ENCODE assay signal across 12 cellular contexts in the genomic region with DNA sequence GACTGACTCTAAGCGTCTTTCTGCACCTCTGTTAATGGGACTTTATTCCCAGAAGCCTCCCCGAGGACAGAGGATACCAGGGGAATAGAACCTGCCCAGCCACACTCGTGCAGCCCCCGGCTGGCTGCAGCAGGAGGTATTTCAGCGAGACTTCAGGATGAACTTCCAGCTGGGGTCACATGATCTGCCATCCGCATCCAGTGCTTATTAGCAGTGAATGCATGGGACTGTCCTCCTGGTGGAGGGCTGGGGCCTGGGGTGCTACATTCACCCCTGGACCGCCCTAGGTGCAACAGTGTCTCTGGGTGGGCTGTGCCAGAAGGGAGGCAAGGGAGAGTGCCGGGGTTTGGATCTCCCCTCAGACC. TPM values are rescaled to one million over a fixed set of nuclear protein-coding genes. Genes with fewer than 3 reads are reported as not detected.
DNase-seq lines count a peak whose midpoint lies in the region; ATAC-seq and TF ChIP-seq lines count a peak whose summit lies in the region.
"Had no signal": no experiment of that assay in that cellular context is flagged by ENCODE, and none has a peak within 500 bp of the region (broad histone marks: within the 10 kb centered on the region; RNA-seq: fewer than 3 reads in every experiment).

No MANE protein-coding gene starts in this region.

- H3K79me2 ChIP-seq in osteoblast (ENCODE audit: insufficient read depth, low read length): no peaks in the 10 kb centered on the region

- no peaks in the 10 kb centered on the region for H3K9me3 Mint-ChIP-seq in effector memory CD8-positive, alpha-beta T cell

- no peak for TF ChIP-seq CTCF in osteoblast (IDR thresholded peaks at IDR 0.05; ENCODE audit: extremely low read depth, low read depth, low read length)
- TF ChIP-seq CTCF in omental fat pad (IDR thresholded peaks at IDR 0.05): no peak

- H2AFZ ChIP-seq in osteoblast (ENCODE audit: low read length): no peak overlapping the region

- H3K4me2 ChIP-seq in BLaER1 treated with 17β-estradiol and CSF1 and Interleukin-3, amounts not matched to agents 10 nM and 100 nM: peak overlapping the region; percentile 86 to 98 (median 96)
- peak overlapping the region; percentile 65 for H3K4me2 ChIP-seq in osteoblast (ENCODE audit: insufficient read depth, low read length)

- no peaks in the 10 kb centered on the region for H3K9me3 ChIP-seq in BLaER1 treated with 17β-estradiol and CSF1 and Interleukin-3, amounts not matched to agents 10 nM and 100 nM (replicated peaks in 1 of 11)
- H3K9me3 ChIP-seq in SK-N-MC (ENCODE audit: low read depth, low read length): no peaks in the 10 kb centered on the region
- no peaks in the 10 kb centered on the region for H3K9me3 ChIP-seq in osteoblast (ENCODE audit: low read depth, low read length)

- peaks cover 29 to 57% (median 45%) of the 10 kb centered on the region in 10 experiments; a peak in 19 of 20 replicates for H3K4me1 ChIP-seq in BLaER1 treated with 17β-estradiol and CSF1 and Interleukin-3, amounts not matched to agents 10 nM and 100 nM
- H3K4me1 ChIP-seq in osteoblast (ENCODE audit: insufficient read depth, low read length): no peaks in the 10 kb centered on the region

- peaks cover 39 to 75% (median 67%) of the 10 kb centered on the region in 11 experiments for H4K20me1 ChIP-seq in BLaER1 treated with 17β-estradiol and CSF1 and Interleukin-3, amounts not matched to agents 10 nM and 100 nM
- H4K20me1 ChIP-seq in osteoblast (ENCODE audit: insufficient read depth, low read length): peaks cover 23% of the 10 kb centered on the region

- H3K27me3 ChIP-seq in BLaER1 treated with 17β-estradiol and CSF1 and Interleukin-3, amounts not matched to agents 10 nM and 100 nM: peaks cover 59 to 99% (median 88%) of the 10 kb centered on the region in 11 experiments
- H3K27me3 ChIP-seq in osteoblast (ENCODE audit: insufficient read depth, low read length): peaks cover 28% of the 10 kb centered on the region

- H3K36me3 ChIP-seq in BLaER1 treated with 17β-estradiol and CSF1 and Interleukin-3, amounts not matched to agents 10 nM and 100 nM: peaks cover 0 to 4% (median 0%) of the 10 kb centered on the region in 11 experiments; a peak in 1 of 22 replicates
- H3K36me3 ChIP-seq in SK-N-MC (ENCODE audit: insufficient read depth, low read length) (no peaks in the 10 kb centered on the region), osteoblast (ENCODE audit: insufficient read depth, low read length) (no peaks in the 10 kb centered on the region)

- H3K4me3 Mint-ChIP-seq in effector memory CD8-positive, alpha-beta T cell: peak overlapping the region; percentile 73 to 75

- peaks cover 84% of the 10 kb centered on the region for H3K36me3 Mint-ChIP-seq in effector memory CD8-positive, alpha-beta T cell (ENCODE audit: insufficient read depth)

- no peaks in the 10 kb centered on the region for H3K27me3 Mint-ChIP-seq in effector memory CD8-positive, alpha-beta T cell

- no peak for DNase-seq in SK-N-MC (ENCODE audit: low read depth, low spot score)
- DNase-seq in effector memory CD8-positive, alpha-beta T cell: no peak
- peak; percentile 47 for DNase-seq in osteoblast (ENCODE audit: insufficient read length, low spot score, missing footprints)
- no peak for DNase-seq in activated CD4-positive, CD25-positive, alpha-beta regulatory T cell treated with anti-CD3 and anti-CD28 coated beads, Interleukin-2, amount 50 U/mL, for 72 hours
- DNase-seq in omental fat pad (ENCODE audit: low spot score): no peak
- no peak for DNase-seq in NCI-H146 (lab: John Stamatoyannopoulos, UW)
- DNase-seq in NCI-H345 (lab: John Stamatoyannopoulos, UW): no peak
- DNase-seq: midbrain, NCI-H1092 treated with DMSO at 0.1 percent for 48 hours had no signal

- H3K9ac ChIP-seq in BLaER1 treated with 17β-estradiol and CSF1 and Interleukin-3, amounts not matched to agents 10 nM and 100 nM: peak overlapping the region in 4 of 11 experiments; percentile 78 to 96 (median 90); a peak in 6 of 22 replicates
- no peak overlapping the region for H3K9ac ChIP-seq in SK-N-MC (ENCODE audit: insufficient read length)

- peaks cover 37 to 38% of the 10 kb centered on the region in 2 donors for H3K4me1 Mint-ChIP-seq in effector memory CD8-positive, alpha-beta T cell (ENCODE audit: low read depth in 2 of 2)

- peak overlapping the region in 5 of 10 experiments; percentile 66 to 75 (median 71); a peak in 7 of 20 replicates for H3K4me3 ChIP-seq in BLaER1 treated with 17β-estradiol and CSF1 and Interleukin-3, amounts not matched to agents 10 nM and 100 nM
- 0 out of 2 replicates have a peak overlapping the region, but pooled peaks have one; percentile 76 for H3K4me3 ChIP-seq in SK-N-MC
- peak overlapping the region; percentile 72 for H3K4me3 ChIP-seq in osteoblast (ENCODE audit: insufficient read depth, low read length)

- no peak for ATAC-seq in effector memory CD8-positive, alpha-beta T cell (replicated peaks)
- no peak for ATAC-seq in omental fat pad (ENCODE audit: low FRiP score)

- H3K27ac ChIP-seq in BLaER1 treated with 17β-estradiol and CSF1 and Interleukin-3, amounts not matched to agents 10 nM and 100 nM: no peak overlapping the region
- H3K27ac ChIP-seq in SK-N-MC (no peak overlapping the region), osteoblast (ENCODE audit: low read depth, low read length) (no peak overlapping the region)
- H3K27ac ChIP-seq: epithelial cell of prostate had no signal

- H3K27ac Mint-ChIP-seq in effector memory CD8-positive, alpha-beta T cell: peak overlapping the region; percentile 93

RNA-seq across cellular contexts. Expression of a gene that starts 1.6 kb away (rescaled TPM):
- total RNA-seq in osteoblast: under 0.01 TPM in 2 replicates
- 1 to 10 TPM in 3 of 4 donors, under 1 TPM in 1; 0.47 to 5.6 (median 4.0) TPM for total RNA-seq in omental fat pad

RNA-seq across cellular contexts. Expression of a gene that starts 14.6 kb away (rescaled TPM):
- not detected in 2 replicates for total RNA-seq in osteoblast
- total RNA-seq in omental fat pad: not detected
- total RNA-seq: RPMI7951 had no signal

RNA-seq across cellular contexts. Expression of a gene that starts 27.6 kb away (rescaled TPM):
- total RNA-seq in osteoblast (not detected in 2 replicates), omental fat pad (not detected)
- total RNA-seq: RPMI7951 had no signal

RNA-seq across cellular contexts. Expression of a gene that starts 37.8 kb away (rescaled TPM):
- total RNA-seq in osteoblast (not detected in 2 replicates), omental fat pad (not detected)
- total RNA-seq: RPMI7951 had no signal

RNA-seq across cellular contexts. Expression of a gene that starts 51.4 kb away (rescaled TPM):
- total RNA-seq in osteoblast (not detected in 2 replicates), omental fat pad (not detected)
- total RNA-seq: RPMI7951 had no signal
